Comparison of ENCODE assay signal across 12 cellular contexts in the genomic region with DNA sequence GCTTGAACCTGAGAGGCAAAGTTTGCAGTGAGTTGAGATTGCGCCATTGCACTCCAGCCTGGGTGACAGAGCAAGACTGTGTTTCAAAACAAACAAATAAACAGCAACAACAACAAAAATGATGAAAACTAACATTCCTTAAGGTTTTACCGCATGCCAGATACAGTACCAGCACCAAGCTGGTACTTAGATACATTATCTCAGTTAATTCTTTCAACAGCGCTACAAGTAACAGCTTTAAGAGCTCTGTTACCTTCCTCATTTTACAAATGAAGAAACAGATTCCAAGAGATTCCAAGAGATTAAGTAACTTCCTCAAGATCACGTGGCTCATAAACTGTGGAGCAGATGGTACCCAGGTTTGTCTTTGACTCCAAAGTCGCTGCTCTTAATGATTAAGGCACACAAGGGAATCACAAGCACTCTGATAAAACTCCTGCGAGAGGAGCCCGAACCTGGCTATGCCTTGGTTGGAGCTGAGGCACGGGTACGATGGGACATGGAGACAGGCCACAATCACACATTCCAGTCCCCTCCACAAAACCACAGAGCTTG. TPM values are rescaled to one million over a fixed set of nuclear protein-coding genes. Genes with fewer than 3 reads are reported as not detected.
"Had no signal": no experiment of that assay in that cellular context is flagged by ENCODE, and none has a peak within 500 bp of the region (broad histone marks: within the 10 kb centered on the region; RNA-seq: fewer than 3 reads in every experiment).

No MANE protein-coding gene starts in this region.

- H3K27ac ChIP-seq: suprapubic skin had no signal

- ATAC-seq: sciatic nerve; stimulated activated naive B cell treated with anti-CD40 and anti-IgM and Interleukin-4, amounts not matched to agents 10 μg/mL and 1 μg/mL and 100 μg/mL, for 72 hours had no signal

- H3K36me3 ChIP-seq: suprapubic skin had no signal

- H3K4me3 ChIP-seq: suprapubic skin had no signal

- H3K9me3 ChIP-seq: suprapubic skin had no signal

- DNase-seq: activated CD4-positive, alpha-beta T cell treated with anti-CD3 and anti-CD28 coated beads for 4 hours; activated naive CD4-positive, alpha-beta T cell treated with anti-CD3 and anti-CD28 coated beads, Interleukin-2, amount 10 ng/mL, durations not matched to agents 7 days and 5 days; caudate nucleus; cortex of kidney; effector CD8-positive, alpha-beta T cell; hippocampal formation; stimulated activated CD4-positive, alpha-beta T cell treated with anti-CD3 and anti-CD28 coated beads, Interleukin-2, amount 100 ng/mL, for 24 hours; stimulated activated naive B cell treated with anti-CD40 and anti-IgM and Interleukin-4, amounts not matched to agents 10 μg/mL and 1 μg/mL and 100 μg/mL, for 72 hours; T1000 had no signal

RNA-seq across cellular contexts. Expression of a gene that starts 17.8 kb away (rescaled TPM):
- polyA plus RNA-seq: neural cell had no signal
